8 cellular contexts compared by ENCODE assay signal in the genomic region with DNA sequence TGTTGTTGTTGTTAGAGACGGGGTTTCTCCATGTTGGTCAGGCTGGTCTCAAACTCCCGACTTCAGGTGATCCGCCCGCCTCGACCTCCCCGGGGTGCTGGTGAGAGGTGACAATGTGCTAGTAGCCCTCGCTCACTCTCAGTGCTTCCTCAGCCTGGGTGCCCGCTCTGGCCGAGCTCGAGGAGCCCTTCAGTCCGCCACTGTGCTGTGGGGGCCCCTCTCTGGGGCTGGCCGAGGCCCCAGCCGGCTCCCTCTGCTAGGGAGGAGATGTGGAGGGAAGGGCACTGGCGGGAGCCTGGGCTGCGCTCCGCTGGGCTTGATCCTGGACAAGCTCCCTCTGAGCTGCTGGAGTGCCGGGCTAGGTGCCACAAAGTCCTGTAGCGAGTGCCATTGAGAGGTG.
"Had no signal": no experiment of that assay in that cellular context is flagged by ENCODE, and none has a peak within 500 bp of the region (broad histone marks: within the 10 kb centered on the region; RNA-seq: fewer than 3 reads in every experiment).

No MANE protein-coding gene starts in this region.

- ATAC-seq: HCT116 had no signal

- H3K9me3 ChIP-seq: HAP-1 had no signal

- H3K4me1 ChIP-seq: HAP-1 had no signal

- H2AFZ ChIP-seq: GM23248 had no signal

- DNase-seq: GM23248, GOT3, H7, HFFc6, KBM-7 had no signal

- H3K9ac ChIP-seq: GM23248 had no signal

- H3K27ac ChIP-seq: GM23248 had no signal

- H3K4me3 ChIP-seq: GM23248, HAP-1 had no signal

- H3K36me3 ChIP-seq: HAP-1 had no signal

- FAIRE-seq: HTR-8/SVneo had no signal
